21 cellular contexts compared by ENCODE assay signal in genomic region chr18:44309185-44309584, GRCh38.
DNase-seq lines count a peak whose midpoint lies in the region; ATAC-seq, FAIRE-seq and TF ChIP-seq lines count a peak whose summit lies in the region.
"Had no signal": no experiment of that assay in that cellular context is flagged by ENCODE, and none has a peak within 500 bp of the region (broad histone marks: within the 10 kb centered on the region; RNA-seq: fewer than 3 reads in every experiment).

No MANE protein-coding gene starts in this region.

- peak; percentile 39 for DNase-seq in HS-27A (ENCODE audit: low read depth)
- DNase-seq in brain microvascular endothelial cell: no peak
- DNase-seq in fibroblast of villous mesenchyme (ENCODE audit: low read depth): peak; percentile 14
- peak; percentile 11 for DNase-seq in skeletal muscle cell (ENCODE audit: low read depth)
- DNase-seq in D721Med (ENCODE audit: insufficient read length, low spot score): no peak
- no peak for DNase-seq in NCI-H1694 treated with DMSO at 0.1 percent for 48 hours (lab: John Stamatoyannopoulos, UW)
- no peak for DNase-seq in SIG-M5 treated with dmso at 0.1 percent for 504 hours (lab: John Stamatoyannopoulos, UW; ENCODE audit: unreplicated experiment)
- DNase-seq: activated CD8-positive, alpha-beta T cell treated with anti-CD3 and anti-CD28 coated beads for 36 hours; activated T-cell treated with anti-CD3 and anti-CD28 coated beads, Interleukin-2, amount 50 U/mL, for 72 hours; central memory CD4-positive, alpha-beta T cell; DMS53; endodermal cell; HFFc6; mesendoderm; NCI-H187 treated with DMSO at 0.1 percent for 48 hours; NCI-H446 treated with DMSO at 0.1 percent for 48 hours; stimulated activated naive CD4-positive, alpha-beta T cell treated with Interleukin-2 at 50 U/mL for 16 hours; transverse colon had no signal

- H3K4me3 ChIP-seq in brain microvascular endothelial cell (ENCODE audit: low read depth, low read length) (no peak overlapping the region), fibroblast of villous mesenchyme (ENCODE audit: low read depth, low read length) (no peak overlapping the region), skeletal muscle cell (ENCODE audit: low read depth, low read length) (no peak overlapping the region)
- H3K4me3 ChIP-seq: transverse colon had no signal

- H3K36me3 ChIP-seq in brain microvascular endothelial cell (replicated peaks): no peaks in the 10 kb centered on the region
- H3K36me3 ChIP-seq: transverse colon had no signal

- H3K27me3 ChIP-seq in brain microvascular endothelial cell (replicated peaks): no peaks in the 10 kb centered on the region
- H3K27me3 ChIP-seq: transverse colon had no signal

- no peak for ATAC-seq in HG02852 (IDR thresholded peaks at IDR 0.05; ENCODE audit: unreplicated experiment)
- ATAC-seq: activated CD8-positive, alpha-beta T cell treated with anti-CD3 and anti-CD28 coated beads for 36 hours; activated T-cell treated with anti-CD3 and anti-CD28 coated beads, Interleukin-2, amount 50 U/mL, for 72 hours had no signal

- TF ChIP-seq CTCF in brain microvascular endothelial cell (IDR thresholded peaks at IDR 0.05; ENCODE audit: low read depth, low read length, missing control alignments) (no peak), fibroblast of villous mesenchyme (IDR thresholded peaks at IDR 0.05; ENCODE audit: insufficient read depth, low read depth, low read length) (no peak), D721Med (IDR thresholded peaks at IDR 0.05; ENCODE audit: insufficient read depth, missing control alignments) (no peak)

- in situ Hi-C loops in brain microvascular endothelial cell (cut with HindIII; ENCODE audit: low pct_ligation_motif_present, low sequenced_read_pairs): no loop called here

- H3K27ac ChIP-seq in brain microvascular endothelial cell: peak overlapping the region; percentile 43
- H3K27ac ChIP-seq: C4-2B, transverse colon had no signal

- FAIRE-seq in D721Med (lab: Jason Lieb, UNC): no peak
- FAIRE-seq: islet of Langerhans had no signal

Comparison
In these comparisons a context has a peak if more than half of its experiments do, and no peak if none do; other contexts are left out.
1. DNase-seq: peak in HS-27A (single experiment), fibroblast of villous mesenchyme (single experiment) and skeletal muscle cell (single experiment); none in brain microvascular endothelial cell (single experiment), D721Med (single experiment), NCI-H1694 treated with DMSO at 0.1 percent for 48 hours (single experiment) and SIG-M5 treated with dmso at 0.1 percent for 504 hours (single experiment).